In genomic region chr17:81197409-81197795, GRCh38 we compare ENCODE assay signal across 28 cellular contexts. TPM values are rescaled to one million over a fixed set of nuclear protein-coding genes. Genes with fewer than 3 reads are reported as not detected.
DNase-seq lines count a peak whose midpoint lies in the region; ATAC-seq and TF ChIP-seq lines count a peak whose summit lies in the region.
"Had no signal": no experiment of that assay in that cellular context is flagged by ENCODE, and none has a peak within 500 bp of the region (broad histone marks: within the 10 kb centered on the region; RNA-seq: fewer than 3 reads in every experiment).

No MANE protein-coding gene starts in this region.

- H3F3A ChIP-seq in Loucy (ENCODE audit: low read depth), result no peaks in the 10 kb centered on the region

- no peak for TF ChIP-seq POLR2A in gastroesophageal sphincter (IDR thresholded peaks at IDR 0.05)

- TF ChIP-seq CTCF in left ventricle myocardium inferior (IDR thresholded peaks at IDR 0.05; ENCODE audit: borderline replicate concordance) (no peak), Loucy (conservative IDR thresholded peaks at IDR 0.05; ENCODE audit: low read length) (no peak), gastroesophageal sphincter (IDR thresholded peaks at IDR 0.05) (no peak)

- peak overlapping the region; percentile 57 for H3K4me2 ChIP-seq in Loucy (ENCODE audit: low read depth, low read length, poor library complexity, severe bottlenecking)
- H3K4me2 ChIP-seq: KMS-11 had no signal

- no peak for DNase-seq in left ventricle myocardium inferior
- no peak for DNase-seq in Right ventricle myocardium inferior (ENCODE audit: missing footprints)
- no peak for DNase-seq in islet precursor cell
- DNase-seq: CD8-positive, alpha-beta memory T cell; DMS 273 treated with DMSO at 0.1 percent for 48 hours; DMS79; EL; GDM1; NCI-H1048; NCI-H1417; NCI-H1694 treated with DMSO at 0.1 percent for 48 hours; NCI-H2081; NCI-H226; NCI-H510A; NCI-H69; SHP77 treated with DMSO at 0.1 percent for 48 hours had no signal

- no peak for ATAC-seq in Right ventricle myocardium inferior
- ATAC-seq in gastroesophageal sphincter, result peak; percentile 14
- no peak for ATAC-seq in GM19351 (IDR thresholded peaks at IDR 0.05; ENCODE audit: unreplicated experiment)
- ATAC-seq in GM18867 (IDR thresholded peaks at IDR 0.05; ENCODE audit: unreplicated experiment), result no peak
- ATAC-seq: GM12878, HCT116, Panc1 had no signal

- no peak overlapping the region for H2AFZ ChIP-seq in Loucy (ENCODE audit: low read length)

- TF ChIP-seq EP300 in gastroesophageal sphincter (IDR thresholded peaks at IDR 0.05), result no peak

- no CpG with 5 or more reads among the region's 14 CpGs for WGBS in gastroesophageal sphincter (ENCODE audit: low coverage in 1 of 2), 2 donors

- H3K9me3 ChIP-seq in left ventricle myocardium inferior (replicated peaks), result no peaks in the 10 kb centered on the region
- no peaks in the 10 kb centered on the region for H3K9me3 ChIP-seq in Loucy (ENCODE audit: insufficient read depth, low read depth, low read length)
- H3K9me3 ChIP-seq in gastroesophageal sphincter, result no peaks in the 10 kb centered on the region

- H3K9ac ChIP-seq in Loucy (ENCODE audit: low read depth, low read length, poor library complexity, severe bottlenecking), result peak overlapping the region; percentile 62
- H3K9ac ChIP-seq: KMS-11 had no signal

- intact Hi-C loops in left ventricle myocardium inferior (cut with micrococcal nuclease), result no loop called here
- intact Hi-C loops in Right ventricle myocardium inferior (cut with DNase I), result no loop called here

- H3K27ac ChIP-seq in left ventricle myocardium inferior (replicated peaks) (peak overlapping the region; percentile 51), gastroesophageal sphincter (peak overlapping the region in 1 of 4 donors; percentile 32)
- H3K27ac ChIP-seq: C4-2B, HL-60, KMS-11, RWPE1 had no signal

- H4K20me1 ChIP-seq in Loucy (ENCODE audit: insufficient read depth, low read length, poor library complexity, severe bottlenecking), result no peaks in the 10 kb centered on the region

- peaks cover 18% of the 10 kb centered on the region for H3K36me3 ChIP-seq in left ventricle myocardium inferior
- H3K36me3 ChIP-seq in Loucy (ENCODE audit: insufficient read depth, low read length), result peaks cover 19% of the 10 kb centered on the region; the same call in 1 of the 2 replicates
- H3K36me3 ChIP-seq in gastroesophageal sphincter, result peaks cover 0 to 73% of the 10 kb centered on the region in 2 donors

- H3K4me3 ChIP-seq in left ventricle myocardium inferior, result peak overlapping the region; percentile 48
- peak overlapping the region; percentile 60 for H3K4me3 ChIP-seq in Loucy (ENCODE audit: low read length, poor library complexity, severe bottlenecking)
- H3K4me3 ChIP-seq in gastroesophageal sphincter, result no peak overlapping the region
- H3K4me3 ChIP-seq: GM12878 had no signal

- H3K27me3 ChIP-seq in left ventricle myocardium inferior (ENCODE audit: low read depth), result no peaks in the 10 kb centered on the region
- no peaks in the 10 kb centered on the region for H3K27me3 ChIP-seq in Loucy (ENCODE audit: insufficient read depth, low read length, poor library complexity, severe bottlenecking)
- H3K27me3 ChIP-seq in gastroesophageal sphincter, result no peaks in the 10 kb centered on the region

- H3K4me1 ChIP-seq in left ventricle myocardium inferior (peaks cover 51% of the 10 kb centered on the region), Loucy (ENCODE audit: insufficient read depth, low read length, poor library complexity, severe bottlenecking) (peaks cover 10% of the 10 kb centered on the region), gastroesophageal sphincter (peaks cover 0 to 4% (median 0%) of the 10 kb centered on the region in 3 donors)

- no peaks in the 10 kb centered on the region for H3K79me2 ChIP-seq in Loucy (ENCODE audit: insufficient read depth, low read length)

- no peaks in the 10 kb centered on the region for H3K9me2 ChIP-seq in Loucy (replicated peaks; ENCODE audit: low read depth, low read length)

RNA-seq across cellular contexts. Expression of gene CEP131, which starts 25.4 kb away (rescaled TPM):
- 7.6 TPM for total RNA-seq in left ventricle myocardium inferior
- 8.9 TPM for total RNA-seq in Right ventricle myocardium inferior
- total RNA-seq in gastroesophageal sphincter, result 10 to 100 TPM in 1 of 4 donors, 1 to 10 TPM in 3; 4.4 to 12.0 (median 6.4) TPM

RNA-seq across cellular contexts. Expression of gene AATK, which starts 31.4 kb away (rescaled TPM):
- 2.3 TPM for total RNA-seq in left ventricle myocardium inferior
- total RNA-seq in Right ventricle myocardium inferior, result 10.1 TPM
- 10 to 100 TPM; 14.5 to 28.0 (median 22.1) TPM for total RNA-seq in gastroesophageal sphincter
- total RNA-seq: GM12878 had no signal

RNA-seq across cellular contexts. Expression of gene PVALEF, which starts 32.1 kb away (rescaled TPM):
- total RNA-seq in left ventricle myocardium inferior (not detected), Right ventricle myocardium inferior (not detected), gastroesophageal sphincter (not detected)
- total RNA-seq: CD8-positive, alpha-beta memory T cell; GM12878; H4 had no signal

RNA-seq across cellular contexts. Expression of gene TEPSIN, which starts 41.5 kb away (rescaled TPM):
- 15.9 TPM for total RNA-seq in left ventricle myocardium inferior
- total RNA-seq in Right ventricle myocardium inferior, result 11.1 TPM
- 10 to 100 TPM in 3 of 4 donors, 1 to 10 TPM in 1; 8.0 to 43.0 (median 23.5) TPM for total RNA-seq in gastroesophageal sphincter

RNA-seq across cellular contexts. Expression of gene NDUFAF8, which starts 41.7 kb away (rescaled TPM):
- total RNA-seq in left ventricle myocardium inferior (61.5 TPM), Right ventricle myocardium inferior (58.0 TPM), gastroesophageal sphincter (10 to 100 TPM; 16.9 to 38.4 (median 22.3) TPM)

Comparison
In these comparisons a context has a peak if more than half of its experiments do, and no peak if none do; other contexts are left out.
1. H3K4me3 ChIP-seq: peak in left ventricle myocardium inferior (single experiment) and Loucy (single experiment); none in gastroesophageal sphincter (0 of 2).